Comparison of ENCODE assay signal across 10 cellular contexts in genomic region chr3:127688416-127689265, GRCh38. TPM values are rescaled to one million over a fixed set of nuclear protein-coding genes. Genes with fewer than 3 reads are reported as not detected.
DNase-seq lines count a peak whose midpoint lies in the region; ATAC-seq and TF ChIP-seq lines count a peak whose summit lies in the region.
"Had no signal": no experiment of that assay in that cellular context is flagged by ENCODE, and none has a peak within 500 bp of the region (broad histone marks: within the 10 kb centered on the region; RNA-seq: fewer than 3 reads in every experiment).

No MANE protein-coding gene starts in this region.

- H3K4me1 ChIP-seq in transverse colon, result peaks cover 6 to 13% (median 9%) of the 10 kb centered on the region in 4 donors

- intact Hi-C loops in activated CD8-positive, alpha-beta T cell treated with anti-CD3 and anti-CD28 coated beads for 36 hours (cut with micrococcal nuclease), result no loop called here
- intact Hi-C loops in transverse colon (cut with DNase I; ENCODE audit: low total_unique reads), result no loop called here

- H3K27ac Mint-ChIP-seq in activated CD8-positive, alpha-beta T cell treated with anti-CD3 and anti-CD28 coated beads for 36 hours, result peak overlapping the region; percentile 21
- no peak overlapping the region for H3K27ac Mint-ChIP-seq in activated CD8-positive, alpha-beta T cell treated with anti-CD3 and anti-CD28 coated beads, Interleukin-2, amount 10 ng/mL, durations not matched to agents 7 days and 5 days
- H3K27ac Mint-ChIP-seq: activated naive CD4-positive, alpha-beta T cell treated with anti-CD3 and anti-CD28 coated beads, Interleukin-2, amount 50 U/mL, for 24 hours had no signal

- peak overlapping the region; percentile 2 to 70 (median 61) for H3K27ac ChIP-seq in transverse colon

- no peaks in the 10 kb centered on the region for H3K27me3 Mint-ChIP-seq in activated CD8-positive, alpha-beta T cell treated with anti-CD3 and anti-CD28 coated beads for 36 hours
- no peaks in the 10 kb centered on the region for H3K27me3 Mint-ChIP-seq in activated CD8-positive, alpha-beta T cell treated with anti-CD3 and anti-CD28 coated beads, Interleukin-2, amount 10 ng/mL, durations not matched to agents 7 days and 5 days (ENCODE audit: low read depth)
- H3K27me3 Mint-ChIP-seq: activated naive CD4-positive, alpha-beta T cell treated with anti-CD3 and anti-CD28 coated beads, Interleukin-2, amount 50 U/mL, for 24 hours had no signal

- H3K36me3 Mint-ChIP-seq in activated CD8-positive, alpha-beta T cell treated with anti-CD3 and anti-CD28 coated beads for 36 hours (ENCODE audit: low read depth), result no peaks in the 10 kb centered on the region
- H3K36me3 Mint-ChIP-seq in activated CD8-positive, alpha-beta T cell treated with anti-CD3 and anti-CD28 coated beads, Interleukin-2, amount 10 ng/mL, durations not matched to agents 7 days and 5 days (ENCODE audit: low read depth), result no peaks in the 10 kb centered on the region
- H3K36me3 Mint-ChIP-seq: activated naive CD4-positive, alpha-beta T cell treated with anti-CD3 and anti-CD28 coated beads, Interleukin-2, amount 50 U/mL, for 24 hours had no signal

- no peaks in the 10 kb centered on the region for H3K9me3 Mint-ChIP-seq in activated CD8-positive, alpha-beta T cell treated with anti-CD3 and anti-CD28 coated beads for 36 hours
- no peaks in the 10 kb centered on the region for H3K9me3 Mint-ChIP-seq in activated CD8-positive, alpha-beta T cell treated with anti-CD3 and anti-CD28 coated beads, Interleukin-2, amount 10 ng/mL, durations not matched to agents 7 days and 5 days (ENCODE audit: insufficient read depth)
- H3K9me3 Mint-ChIP-seq: activated naive CD4-positive, alpha-beta T cell treated with anti-CD3 and anti-CD28 coated beads, Interleukin-2, amount 50 U/mL, for 24 hours had no signal

- H3K4me3 Mint-ChIP-seq in activated CD8-positive, alpha-beta T cell treated with anti-CD3 and anti-CD28 coated beads for 36 hours, result no peak overlapping the region
- no peak overlapping the region for H3K4me3 Mint-ChIP-seq in activated CD8-positive, alpha-beta T cell treated with anti-CD3 and anti-CD28 coated beads, Interleukin-2, amount 10 ng/mL, durations not matched to agents 7 days and 5 days
- H3K4me3 Mint-ChIP-seq: activated naive CD4-positive, alpha-beta T cell treated with anti-CD3 and anti-CD28 coated beads, Interleukin-2, amount 50 U/mL, for 24 hours had no signal

- POLR2A ChIA-PET in activated CD8-positive, alpha-beta T cell treated with anti-CD3 and anti-CD28 coated beads for 36 hours (lab: Charles Lee), result interaction anchor here (1.1 kb wide), 1 partner anchor 11 kb away, joined by 3 read pairs; no protein-coding TSS in a partner anchor
- POLR2A ChIA-PET in activated CD8-positive, alpha-beta T cell treated with anti-CD3 and anti-CD28 coated beads, Interleukin-2, amount 10 ng/mL, durations not matched to agents 7 days and 5 days (lab: Charles Lee), result no interaction called here

- no peaks in the 10 kb centered on the region for H3K9me3 ChIP-seq in transverse colon

- CTCF ChIA-PET in activated CD8-positive, alpha-beta T cell treated with anti-CD3 and anti-CD28 coated beads for 36 hours (lab: Charles Lee), result no interaction called here
- CTCF ChIA-PET in activated CD8-positive, alpha-beta T cell treated with anti-CD3 and anti-CD28 coated beads, Interleukin-2, amount 10 ng/mL, durations not matched to agents 7 days and 5 days (lab: Charles Lee), result interaction anchor here (1.2 to 1.4 kb wide), 2 partner anchors 114 to 147 kb away, joined by 3 to 6 read pairs; no protein-coding TSS in a partner anchor

- H3K4me3 ChIP-seq in transverse colon, result no peak overlapping the region

- no peak for DNase-seq in activated CD8-positive, alpha-beta T cell treated with anti-CD3 and anti-CD28 coated beads for 36 hours
- DNase-seq in activated CD8-positive, alpha-beta T cell treated with anti-CD3 and anti-CD28 coated beads, Interleukin-2, amount 10 ng/mL, durations not matched to agents 7 days and 5 days, result no peak
- DNase-seq in anterior cingulate cortex (lab: John Stamatoyannopoulos, UW) (peak in 36 of 58 donors; percentile 18 to 81 (median 50)), left kidney (ENCODE audit: low read depth, low spot score) (peak; percentile 57), transverse colon (peak; percentile 20), T1000 (lab: John Stamatoyannopoulos, UW) (no peak), NCI-H1105 (lab: John Stamatoyannopoulos, UW) (no peak), GM19238 (ENCODE audit: insufficient read length, low spot score) (no peak)
- DNase-seq: T-helper 1 cell had no signal

- no peak for TF ChIP-seq POLR2A in transverse colon (IDR thresholded peaks at IDR 0.05)

- H3K36me3 ChIP-seq in transverse colon, result peaks cover 0 to 3% (median 0%) of the 10 kb centered on the region in 4 donors

- 79 to 87% methylated on average over 3 to 20 of the region's 20 CpGs for WGBS in transverse colon (ENCODE audit: low coverage in 1 of 2), 2 donors

- peaks cover 6% of the 10 kb centered on the region for H3K4me1 Mint-ChIP-seq in activated CD8-positive, alpha-beta T cell treated with anti-CD3 and anti-CD28 coated beads for 36 hours (ENCODE audit: low read depth)
- H3K4me1 Mint-ChIP-seq in activated CD8-positive, alpha-beta T cell treated with anti-CD3 and anti-CD28 coated beads, Interleukin-2, amount 10 ng/mL, durations not matched to agents 7 days and 5 days (ENCODE audit: low read depth), result peaks cover 3% of the 10 kb centered on the region

- no peak for TF ChIP-seq EP300 in transverse colon (IDR thresholded peaks at IDR 0.05; ENCODE audit: low read depth)

- ATAC-seq in activated CD8-positive, alpha-beta T cell treated with anti-CD3 and anti-CD28 coated beads for 36 hours, result no peak
- no peak for ATAC-seq in activated CD8-positive, alpha-beta T cell treated with anti-CD3 and anti-CD28 coated beads, Interleukin-2, amount 10 ng/mL, durations not matched to agents 7 days and 5 days

- H3K27me3 ChIP-seq in transverse colon, result no peaks in the 10 kb centered on the region

- no peak for TF ChIP-seq CTCF in activated CD8-positive, alpha-beta T cell treated with anti-CD3 and anti-CD28 coated beads for 36 hours (IDR thresholded peaks at IDR 0.05)
- TF ChIP-seq CTCF in transverse colon (IDR thresholded peaks at IDR 0.05), result no peak

- in situ Hi-C loops in transverse colon (cut with MboI; ENCODE audit: low pct_ligation_motif_present in 1 of 4, low pct_unique_long_range_greater_than_20kb in 1 of 4, low sequenced_read_pairs in 3 of 4), result loop anchor here in 1 of 4 donors (25.0 kb wide), 1 partner anchor 149 kb away; no protein-coding TSS in a partner anchor

RNA-seq across cellular contexts. Expression of gene ABTB1, which starts 15.9 kb away (rescaled TPM):
- 10 to 100 TPM in 1 of 2 experiments, 1 to 10 TPM in 1; 9.7 to 10.6 TPM for total RNA-seq in activated CD8-positive, alpha-beta T cell treated with anti-CD3 and anti-CD28 coated beads for 36 hours
- 10 to 100 TPM; 15.6 to 16.5 TPM for total RNA-seq in activated CD8-positive, alpha-beta T cell treated with anti-CD3 and anti-CD28 coated beads, Interleukin-2, amount 10 ng/mL, durations not matched to agents 7 days and 5 days
- total RNA-seq in transverse colon, result 10 to 100 TPM; 29.6 to 80.4 (median 45.8) TPM

RNA-seq across cellular contexts. Expression of gene PODXL2, which starts 59.7 kb away (rescaled TPM):
- total RNA-seq in activated CD8-positive, alpha-beta T cell treated with anti-CD3 and anti-CD28 coated beads for 36 hours, result 1 to 10 TPM; 1.1 to 1.3 TPM
- total RNA-seq in activated CD8-positive, alpha-beta T cell treated with anti-CD3 and anti-CD28 coated beads, Interleukin-2, amount 10 ng/mL, durations not matched to agents 7 days and 5 days, result 1 to 10 TPM; 1.3 to 1.7 TPM
- total RNA-seq in transverse colon, result 10 to 100 TPM in 3 of 4 donors, 1 to 10 TPM in 1; 9.7 to 18.9 (median 15.9) TPM

Comparison
In these comparisons a context has a peak if more than half of its experiments do, and no peak if none do; other contexts are left out.
1. DNase-seq: peak in anterior cingulate cortex (36 of 58), left kidney (single experiment) and transverse colon (single experiment); none in activated CD8-positive, alpha-beta T cell treated with anti-CD3 and anti-CD28 coated beads for 36 hours (single experiment), activated CD8-positive, alpha-beta T cell treated with anti-CD3 and anti-CD28 coated beads, Interleukin-2, amount 10 ng/mL, durations not matched to agents 7 days and 5 days (single experiment), T1000 (single experiment), NCI-H1105 (single experiment) and GM19238 (single experiment).